Comparison of ENCODE assay signal across 24 cellular contexts in the genomic region with DNA sequence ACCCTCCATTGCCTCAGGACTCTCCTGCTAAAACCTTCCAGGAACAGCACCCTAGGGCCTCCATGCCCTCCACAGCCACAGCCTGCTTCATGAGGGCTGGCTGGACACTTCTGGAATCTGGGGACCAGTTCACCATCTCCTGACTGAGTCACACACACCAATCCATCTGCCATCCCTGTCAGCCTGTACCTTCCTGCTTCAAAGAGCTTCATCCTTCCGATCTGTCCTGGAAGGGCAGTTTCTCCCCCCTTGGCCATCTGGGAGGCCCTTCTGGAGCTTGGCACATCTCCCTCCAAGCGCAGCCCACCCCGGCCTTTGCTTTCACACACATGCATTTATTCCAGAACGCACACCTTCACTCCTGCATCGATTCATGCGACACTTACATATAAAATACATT. TPM values are rescaled to one million over a fixed set of nuclear protein-coding genes. Genes with fewer than 3 reads are reported as not detected.
DNase-seq lines count a peak whose midpoint lies in the region; ATAC-seq, FAIRE-seq and TF ChIP-seq lines count a peak whose summit lies in the region.
"Had no signal": no experiment of that assay in that cellular context is flagged by ENCODE, and none has a peak within 500 bp of the region (broad histone marks: within the 10 kb centered on the region; RNA-seq: fewer than 3 reads in every experiment).

No MANE protein-coding gene starts in this region.

- H3K36me3 Mint-ChIP-seq in CD4-positive, alpha-beta memory T cell: peaks cover 21 to 29% of the 10 kb centered on the region in 2 donors
- no peaks in the 10 kb centered on the region for H3K36me3 Mint-ChIP-seq in Calu3 (ENCODE audit: insufficient read depth, unreplicated experiment)

- no peaks in the 10 kb centered on the region for H3K27me3 Mint-ChIP-seq in CD4-positive, alpha-beta memory T cell
- H3K27me3 Mint-ChIP-seq in Calu3 (ENCODE audit: unreplicated experiment): peaks cover 18% of the 10 kb centered on the region
- H3K27me3 Mint-ChIP-seq: activated CD4-positive, alpha-beta T cell treated with anti-CD3 and anti-CD28 coated beads, Interleukin-2, amount 10 ng/mL, durations not matched to agents 7 days and 5 days had no signal

- intact Hi-C loops in CD4-positive, alpha-beta memory T cell (cut with micrococcal nuclease): no loop called here
- intact Hi-C loops in Calu3 (cut with micrococcal nuclease; ENCODE audit: unreplicated experiment): no loop called here

- H3K27ac Mint-ChIP-seq in CD4-positive, alpha-beta memory T cell: peak overlapping the region; percentile 63 to 94 (median 73)
- no peak overlapping the region for H3K27ac Mint-ChIP-seq in Calu3 (ENCODE audit: unreplicated experiment)
- H3K27ac Mint-ChIP-seq: activated T-helper 2 cell treated with anti-CD3 and anti-CD28 coated beads, Interferon-gamma antibody, Interleukin-2, Interleukin-4, amounts not matched to agents 10 μg/mL and 5 μg/mL and 100 μg/mL, durations not matched to agents 14 hours and 24 hours and 36 hours had no signal

- H3K9me3 ChIP-seq in CD4-positive, alpha-beta memory T cell (ENCODE audit: control insufficient read depth in 1 of 2, low read length in 2 of 2): no peaks in the 10 kb centered on the region
- H3K9me3 ChIP-seq: adrenal gland, prostate gland, SJCRH30, thoracic aorta had no signal

- peaks cover 14% of the 10 kb centered on the region for H3K36me3 ChIP-seq in CD4-positive, alpha-beta memory T cell (ENCODE audit: insufficient read depth, low read length)
- no peaks in the 10 kb centered on the region for H3K36me3 ChIP-seq in bronchial epithelial cell (ENCODE audit: control insufficient read depth, insufficient read depth, low read length)
- H3K36me3 ChIP-seq: SJCRH30 had no signal

- H3K9me3 Mint-ChIP-seq in CD4-positive, alpha-beta memory T cell: peaks cover 0 to 1% (median 0%) of the 10 kb centered on the region in 8 donors
- H3K9me3 Mint-ChIP-seq in Calu3 (ENCODE audit: low read depth, unreplicated experiment): no peaks in the 10 kb centered on the region
- H3K9me3 Mint-ChIP-seq: activated CD4-positive, alpha-beta T cell treated with anti-CD3 and anti-CD28 coated beads, Interleukin-2, amount 10 ng/mL, durations not matched to agents 7 days and 5 days; activated T-helper 2 cell treated with anti-CD3 and anti-CD28 coated beads, Interferon-gamma antibody, Interleukin-2, Interleukin-4, amounts not matched to agents 10 μg/mL and 5 μg/mL and 100 μg/mL, durations not matched to agents 14 hours and 24 hours and 36 hours; stimulated activated effector memory CD8-positive, alpha-beta T cell treated with anti-CD3 and anti-CD28 coated beads, Interleukin-12 subunit alpha, Interleukin-12 subunit beta, amount 100 ng/mL, for 72 hours had no signal

- POLR2A ChIA-PET in CD4-positive, alpha-beta memory T cell (lab: Charles Lee; ENCODE audit: partially characterized antibody): interaction anchor here (0.7 to 23.7 kb wide), 4 partner anchors 11 to 264 kb away, joined by 3 to 503 read pairs (median 138); partner anchors contain the start of genes APBB1 and SMPD1

- FAIRE-seq in bronchial epithelial cell (lab: Jason Lieb, UNC): peak; percentile 79
- FAIRE-seq: GM12878 had no signal

- BruUV-seq in Calu3 (replicated peaks; lab: Mats Ljungman, UMichigan): no TSS peak

- no peak for ATAC-seq in GM19452 (IDR thresholded peaks at IDR 0.05; ENCODE audit: unreplicated experiment)
- ATAC-seq: GM12878; Panc1; stimulated activated effector memory CD8-positive, alpha-beta T cell treated with anti-CD3 and anti-CD28 coated beads, Interleukin-12 subunit alpha, Interleukin-12 subunit beta, amount 100 ng/mL, for 72 hours had no signal

- H3K4me3 ChIP-seq in CD4-positive, alpha-beta memory T cell (ENCODE audit: low read length in 2 of 2): no peak overlapping the region
- no peak overlapping the region for H3K4me3 ChIP-seq in bronchial epithelial cell (ENCODE audit: low read depth, low read length)
- H3K4me3 ChIP-seq: adrenal gland, cardiac muscle cell, GM12878, prostate gland, SJCRH30, thoracic aorta had no signal

- peak overlapping the region in 5 of 8 donors; percentile 15 to 66 (median 43) for H3K4me3 Mint-ChIP-seq in CD4-positive, alpha-beta memory T cell
- no peak overlapping the region for H3K4me3 Mint-ChIP-seq in Calu3 (ENCODE audit: low read depth, unreplicated experiment)
- H3K4me3 Mint-ChIP-seq: activated CD4-positive, alpha-beta T cell treated with anti-CD3 and anti-CD28 coated beads, Interleukin-2, amount 10 ng/mL, durations not matched to agents 7 days and 5 days; stimulated activated effector memory CD8-positive, alpha-beta T cell treated with anti-CD3 and anti-CD28 coated beads, Interleukin-12 subunit alpha, Interleukin-12 subunit beta, amount 100 ng/mL, for 72 hours had no signal

- DNase-seq in CD4-positive, alpha-beta memory T cell: no peak
- DNase-seq in GM20000 (ENCODE audit: low spot score) (peak; percentile 7), bronchial epithelial cell (ENCODE audit: low read depth) (no peak), mesenteric fat pad (ENCODE audit: low spot score) (peak; percentile 28), Calu3 (no peak), GM19238 (ENCODE audit: insufficient read length, low spot score) (no peak), NCI-H1092 (lab: John Stamatoyannopoulos, UW) (no peak)
- DNase-seq: activated CD4-positive, alpha-beta T cell treated with anti-CD3 and anti-CD28 coated beads, Interleukin-2, amount 10 ng/mL, durations not matched to agents 7 days and 5 days; erythroblast; Karpas-422; MV-4-11; NCI-H187 treated with DMSO at 0.1 percent for 48 hours; NCI-H226; NK-92 treated with Interleukin-12 subunit alpha and Interleukin-12 subunit beta, amount 100 ng/mL, for 24 hours; SJCRH30 had no signal

- CTCF ChIA-PET in CD4-positive, alpha-beta memory T cell (lab: Charles Lee; ENCODE audit: partially characterized antibody): interaction anchor here (1.0 to 7.6 kb wide), 5 partner anchors 14 to 27 kb away, joined by 3 to 72 read pairs (median 8); partner anchors contain the start of gene SMPD1
- CTCF ChIA-PET in Calu3 (lab: Charles Lee): interaction anchor here (0.6 kb wide), 2 partner anchors 63 to 91 kb away, joined by 3 read pairs; partner anchors contain the start of gene DNHD1

- peaks cover 54 to 89% (median 75%) of the 10 kb centered on the region in 4 donors for H3K4me1 Mint-ChIP-seq in CD4-positive, alpha-beta memory T cell
- H3K4me1 Mint-ChIP-seq in Calu3 (ENCODE audit: low read depth, unreplicated experiment): no peaks in the 10 kb centered on the region

- no peaks in the 10 kb centered on the region for H3K27me3 ChIP-seq in CD4-positive, alpha-beta memory T cell (ENCODE audit: insufficient read depth, low read length)
- H3K27me3 ChIP-seq in bronchial epithelial cell (ENCODE audit: control insufficient read depth, insufficient read depth, low read length): peaks cover 2% of the 10 kb centered on the region
- H3K27me3 ChIP-seq: adrenal gland, cardiac muscle cell, SJCRH30 had no signal

- H3K27ac ChIP-seq in CD4-positive, alpha-beta memory T cell (ENCODE audit: low read depth, low read length): no peak overlapping the region
- H3K27ac ChIP-seq: cardiac muscle cell, prostate gland, SJCRH30, thoracic aorta had no signal

- peaks cover 82% of the 10 kb centered on the region for H3K4me1 ChIP-seq in CD4-positive, alpha-beta memory T cell (ENCODE audit: insufficient read depth, low read length)
- H3K4me1 ChIP-seq: adrenal gland, prostate gland, SJCRH30 had no signal

- no peak for TF ChIP-seq CTCF in GM20000 (IDR thresholded peaks at IDR 0.05; ENCODE audit: extremely low read depth, missing control alignments)
- no peak for TF ChIP-seq CTCF in bronchial epithelial cell (IDR thresholded peaks at IDR 0.05; ENCODE audit: insufficient read depth, low read length, severe bottlenecking)
- TF ChIP-seq CTCF in Calu3 (IDR thresholded peaks at IDR 0.05; ENCODE audit: unreplicated experiment): no peak

RNA-seq across cellular contexts. Expression of gene APBB1, which starts 13.1 kb away (rescaled TPM):
- total RNA-seq in CD4-positive, alpha-beta memory T cell: 10 to 100 TPM; 93.2 to 93.5 TPM
- polyA plus RNA-seq in CD4-positive, alpha-beta memory T cell: 100 to 1,000 TPM in 1 of 2 donors, 10 to 100 TPM in 1; 84.7 to 107 TPM
- total RNA-seq in bronchial epithelial cell (1.7 and 1.8 TPM in 2 replicates), mesenteric fat pad (31.3 TPM), Calu3 (2022) (2.8 and 2.9 TPM in 2 replicates)

RNA-seq across cellular contexts. Expression of gene SMPD1, which starts 15.6 kb away (rescaled TPM):
- total RNA-seq in CD4-positive, alpha-beta memory T cell: 10 to 100 TPM; 39.3 to 43.6 TPM
- polyA plus RNA-seq in CD4-positive, alpha-beta memory T cell: 10 to 100 TPM in 1 of 2 donors, 1 to 10 TPM in 1; 9.2 to 12.1 TPM
- total RNA-seq in bronchial epithelial cell (1.1 and 3.2 TPM in 2 replicates), mesenteric fat pad (34.4 TPM), Calu3 (2022) (21.2 and 25.6 TPM in 2 replicates)

RNA-seq across cellular contexts. Expression of gene HPX, which starts 35.0 kb away (rescaled TPM):
- 1 to 10 TPM in 1 of 2 experiments, under 1 TPM in 1; 0.83 to 1.3 TPM for total RNA-seq in CD4-positive, alpha-beta memory T cell
- not detected for polyA plus RNA-seq in CD4-positive, alpha-beta memory T cell
- 0.26 and 0.51 TPM in 2 replicates for total RNA-seq in bronchial epithelial cell
- total RNA-seq in mesenteric fat pad: 1.1 TPM
- 0.45 and 11.0 TPM in 2 replicates for total RNA-seq in Calu3 (2022)
- total RNA-seq: SJCRH30 had no signal

Comparison
In these comparisons a context has a peak if more than half of its experiments do, and no peak if none do; other contexts are left out.
1. DNase-seq: peak in GM20000 (single experiment) and mesenteric fat pad (single experiment); none in CD4-positive, alpha-beta memory T cell (0 of 5), bronchial epithelial cell (single experiment), Calu3 (single experiment), GM19238 (single experiment) and NCI-H1092 (single experiment).